8 cellular contexts compared by ENCODE assay signal in genomic region chr5:143557061-143557818, GRCh38.
DNase-seq lines count a peak whose midpoint lies in the region; ATAC-seq and TF ChIP-seq lines count a peak whose summit lies in the region.

No MANE protein-coding gene starts in this region.

- no peaks in the 10 kb centered on the region for H3K9me3 Mint-ChIP-seq in mesothelial cell of epicardium

- H3K27me3 Mint-ChIP-seq in mesothelial cell of epicardium (ENCODE audit: low read depth): no peaks in the 10 kb centered on the region

- TF ChIP-seq CTCF in GM10266 (IDR thresholded peaks at IDR 0.05; ENCODE audit: control insufficient read depth, insufficient read depth, low read depth, missing control alignments): no peak
- TF ChIP-seq CTCF in mesothelial cell of epicardium (IDR thresholded peaks at IDR 0.05; ENCODE audit: unreplicated experiment): no peak

- H3K27ac Mint-ChIP-seq in mesothelial cell of epicardium: peak overlapping the region; percentile 10

- no peak overlapping the region for H3K4me3 Mint-ChIP-seq in mesothelial cell of epicardium

- DNase-seq in GM10266 (ENCODE audit: extremely low spot score) (peak; percentile 6), SHP77 treated with DMSO at 0.1 percent for 48 hours (lab: John Stamatoyannopoulos, UW) (peak; percentile 50), mesothelial cell of epicardium (ENCODE audit: low spot score in 2 of 2, unreplicated experiment in 2 of 2) (no peak), SKM-1 (lab: John Stamatoyannopoulos, UW; ENCODE audit: unreplicated experiment) (no peak), COLO829 (ENCODE audit: low spot score) (no peak)

- peaks cover 15% of the 10 kb centered on the region for H3K4me1 Mint-ChIP-seq in mesothelial cell of epicardium

- ATAC-seq in HG02885 (IDR thresholded peaks at IDR 0.05; ENCODE audit: poor library complexity, unreplicated experiment) (peak; percentile 54), HG03025 (IDR thresholded peaks at IDR 0.05; ENCODE audit: low FRiP score, unreplicated experiment) (no peak), HG02623 (IDR thresholded peaks at IDR 0.05; ENCODE audit: unreplicated experiment) (no peak)

- H3K36me3 Mint-ChIP-seq in mesothelial cell of epicardium: no peaks in the 10 kb centered on the region

Comparison
In these comparisons a context has a peak if more than half of its experiments do, and no peak if none do; other contexts are left out.
1. DNase-seq: peak in GM10266 (single experiment) and SHP77 treated with DMSO at 0.1 percent for 48 hours (single experiment); none in mesothelial cell of epicardium (0 of 2), SKM-1 (single experiment) and COLO829 (single experiment).